ENCODE assay signal across 8 cellular contexts in the genomic region with DNA sequence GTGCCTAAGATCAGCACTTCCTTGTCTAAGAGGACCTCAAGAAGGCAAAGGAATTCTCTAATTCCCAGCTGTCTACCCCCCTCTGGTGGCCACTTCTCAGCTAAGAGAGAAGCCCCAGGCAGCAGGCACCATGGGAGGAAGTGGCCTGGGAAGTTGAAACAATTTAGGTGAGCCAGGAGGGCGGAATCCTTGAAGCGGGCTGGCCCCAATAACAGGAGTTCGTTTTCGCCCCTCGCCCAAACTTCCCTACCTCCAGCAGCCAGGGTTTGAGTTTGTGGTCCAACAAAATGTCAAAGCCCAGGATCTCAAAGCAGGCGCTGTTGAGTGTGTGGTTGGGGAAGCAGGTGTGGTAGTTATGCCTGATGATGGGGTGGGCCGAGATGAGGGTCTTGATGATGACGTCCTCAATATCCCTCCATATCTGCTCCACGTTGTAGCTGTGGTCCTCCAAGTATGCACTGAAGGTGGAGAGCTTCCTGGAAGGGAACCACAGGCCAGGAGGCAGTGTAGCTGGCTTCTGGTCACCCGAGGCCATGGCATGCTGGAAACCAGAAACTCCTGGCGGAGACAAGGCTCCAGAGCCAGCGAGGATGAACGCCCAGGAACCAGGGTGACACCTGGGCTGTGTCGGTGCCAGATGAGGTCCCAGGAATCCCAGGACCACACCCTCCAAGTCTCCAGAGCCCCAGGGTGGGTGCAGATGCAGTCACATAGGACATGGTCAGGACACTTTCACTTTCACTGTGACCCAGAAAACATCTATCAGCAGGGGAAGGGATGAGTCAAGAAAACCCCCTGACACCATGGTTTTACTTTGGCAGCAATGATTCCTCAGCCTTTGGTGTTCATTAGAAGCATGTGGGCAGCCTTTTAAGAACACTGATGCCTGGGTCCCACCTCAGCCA.
DNase-seq lines count a peak whose midpoint lies in the region; ATAC-seq and TF ChIP-seq lines count a peak whose summit lies in the region.

No MANE protein-coding gene starts in this region.

- DNase-seq in activated T-cell treated with anti-CD3 and anti-CD28 coated beads, Interleukin-2, amount 50 U/mL, for 24 hours = no peak
- DNase-seq in activated T-cell treated with anti-CD3 and anti-CD28 coated beads, Interleukin-2, amount 50 U/mL, for 1 hour = no peak
- DNase-seq in HS-27A (ENCODE audit: low read depth) = peak; percentile 68
- DNase-seq in RPMI8226 = peak; percentile 63
- DNase-seq in brain microvascular endothelial cell = peak; percentile 73
- peak; percentile 88 for DNase-seq in iPS-NIHi7 (ENCODE audit: extremely low spot score)
- DNase-seq in smooth muscle cell of the brain vasculature (ENCODE audit: low read depth, low spot score) = peak; percentile 56

- H3K4me3 ChIP-seq in brain microvascular endothelial cell (ENCODE audit: low read depth, low read length) = no peak overlapping the region

- TF ChIP-seq CTCF in brain microvascular endothelial cell (IDR thresholded peaks at IDR 0.05; ENCODE audit: low read depth, low read length, missing control alignments) = peak; percentile 91

- ATAC-seq in HG02798 (IDR thresholded peaks at IDR 0.05; ENCODE audit: poor library complexity, unreplicated experiment) = no peak

- H3K27me3 Mint-ChIP-seq in activated T-cell treated with anti-CD3 and anti-CD28 coated beads, Interleukin-2, amount 50 U/mL, for 24 hours = peaks cover 72% of the 10 kb centered on the region

- no peak overlapping the region for H3K4me3 Mint-ChIP-seq in activated T-cell treated with anti-CD3 and anti-CD28 coated beads, Interleukin-2, amount 50 U/mL, for 24 hours

- H3K27ac Mint-ChIP-seq in activated T-cell treated with anti-CD3 and anti-CD28 coated beads, Interleukin-2, amount 50 U/mL, for 24 hours = peak overlapping the region; percentile 22

- in situ Hi-C loops in brain microvascular endothelial cell (cut with HindIII; ENCODE audit: low pct_ligation_motif_present, low sequenced_read_pairs) = no loop called here

- no peaks in the 10 kb centered on the region for H3K9me3 Mint-ChIP-seq in activated T-cell treated with anti-CD3 and anti-CD28 coated beads, Interleukin-2, amount 50 U/mL, for 24 hours

- H3K36me3 Mint-ChIP-seq in activated T-cell treated with anti-CD3 and anti-CD28 coated beads, Interleukin-2, amount 50 U/mL, for 24 hours (ENCODE audit: low read depth) = no peaks in the 10 kb centered on the region

- peaks cover 8% of the 10 kb centered on the region for H3K27me3 ChIP-seq in brain microvascular endothelial cell (replicated peaks)

- H3K27ac ChIP-seq in brain microvascular endothelial cell = no peak overlapping the region

- H3K36me3 ChIP-seq in brain microvascular endothelial cell (replicated peaks) = no peaks in the 10 kb centered on the region

- H3K4me1 Mint-ChIP-seq in activated T-cell treated with anti-CD3 and anti-CD28 coated beads, Interleukin-2, amount 50 U/mL, for 24 hours (ENCODE audit: low read depth) = peaks cover 17% of the 10 kb centered on the region

Comparison
In these comparisons a context has a peak if more than half of its experiments do, and no peak if none do; other contexts are left out.
1. DNase-seq: peak in HS-27A (single experiment), RPMI8226 (single experiment), brain microvascular endothelial cell (single experiment), iPS-NIHi7 (single experiment) and smooth muscle cell of the brain vasculature (single experiment); none in activated T-cell treated with anti-CD3 and anti-CD28 coated beads, Interleukin-2, amount 50 U/mL, for 24 hours (single experiment) and activated T-cell treated with anti-CD3 and anti-CD28 coated beads, Interleukin-2, amount 50 U/mL, for 1 hour (single experiment).